Comparison of ENCODE assay signal across 8 cellular contexts in the genomic region with DNA sequence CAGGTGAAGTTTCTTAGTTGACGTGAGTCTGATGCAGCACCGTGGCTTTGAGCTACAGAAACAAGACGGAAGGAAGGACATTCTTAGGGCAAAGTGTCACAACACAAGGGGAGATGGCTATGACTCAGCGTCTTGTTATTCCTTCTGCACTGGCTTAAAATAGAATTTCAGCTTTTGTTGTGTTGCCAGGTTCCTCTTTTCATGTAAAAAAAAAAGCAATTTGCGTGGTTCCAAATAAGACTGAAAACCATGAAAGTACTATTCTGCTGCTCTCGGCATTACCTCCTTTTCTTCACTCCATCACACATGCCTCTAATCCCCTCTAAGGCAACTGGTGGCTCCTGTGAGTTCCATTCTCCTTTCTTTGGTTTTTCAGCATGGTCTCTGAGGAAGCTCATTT.
DNase-seq lines count a peak whose midpoint lies in the region; ATAC-seq and TF ChIP-seq lines count a peak whose summit lies in the region.

No MANE protein-coding gene starts in this region.

- H3K36me3 ChIP-seq in lung (ENCODE audit: control insufficient read depth in 2 of 2, insufficient read depth in 2 of 2, low read length in 2 of 2): no peaks in the 10 kb centered on the region

- peaks cover 8% of the 10 kb centered on the region for H3K27me3 Mint-ChIP-seq in brain

- H3K36me3 Mint-ChIP-seq in brain: peaks cover 38% of the 10 kb centered on the region

- no peak overlapping the region for H3K4me3 Mint-ChIP-seq in brain

- TF ChIP-seq CTCF in brain (conservative IDR thresholded peaks at IDR 0.05) (no peak), lung (IDR thresholded peaks at IDR 0.05; ENCODE audit: control extremely low read depth, extremely low read depth) (no peak)

- H3K27ac Mint-ChIP-seq in brain: peak overlapping the region in 3 of 5 experiments; percentile 15 to 69 (median 41)

- ATAC-seq in lung (ENCODE audit: insufficient read depth, low FRiP score) (peak; percentile 37), HG02973 (IDR thresholded peaks at IDR 0.05; ENCODE audit: unreplicated experiment) (no peak), GM21786 (IDR thresholded peaks at IDR 0.05; ENCODE audit: unreplicated experiment) (no peak), GM21576 (IDR thresholded peaks at IDR 0.05; ENCODE audit: unreplicated experiment) (no peak)

- H3K9me3 Mint-ChIP-seq in brain: no peaks in the 10 kb centered on the region

- peak; percentile 65 for DNase-seq in AG08396 (ENCODE audit: low spot score)
- DNase-seq in lung (ENCODE audit: low spot score): no peak
- no peak for DNase-seq in activated gamma-delta T cell (lab: John Stamatoyannopoulos, UW)

- TF ChIP-seq RAD21 in Ishikawa (IDR thresholded peaks at IDR 0.05; ENCODE audit: low read depth): no peak

- H3K4me1 Mint-ChIP-seq in brain: peaks cover 59% of the 10 kb centered on the region

- no peaks in the 10 kb centered on the region for H3K9me3 ChIP-seq in lung (ENCODE audit: control insufficient read depth in 2 of 2, insufficient read depth in 1 of 2, low read length in 1 of 2)

- TF ChIP-seq EP300 in Ishikawa (IDR thresholded peaks at IDR 0.05; ENCODE audit: borderline replicate concordance): no peak

- WGBS in lung, 2 donors: 11 to 28% methylated on average over 6 of the region's 6 CpGs

- H3K27ac ChIP-seq in lung (ENCODE audit: low read depth in 1 of 2, low read length in 1 of 2): peak overlapping the region; percentile 26 to 60

- H3K4me3 ChIP-seq in lung: no peak overlapping the region

- no peaks in the 10 kb centered on the region for H3K27me3 ChIP-seq in lung (ENCODE audit: control insufficient read depth, insufficient read depth)

- peaks cover 5 to 35% of the 10 kb centered on the region in 2 donors for H3K4me1 ChIP-seq in lung (ENCODE audit: control insufficient read depth in 2 of 2, insufficient read depth in 2 of 2, low read length in 2 of 2)

TF ChIP-seq in Ishikawa, 13 proteins besides CTCF, POLR2A, EP300 and RAD21:
- TF ChIP-seq TAF1 (IDR thresholded peaks at IDR 0.05; ENCODE audit: low read depth) (no peak), TEAD4 (IDR thresholded peaks at IDR 0.05) (0 out of 2 replicates have a peak, but pooled peaks have one; percentile 22), EGR1 (IDR thresholded peaks at IDR 0.05) (no peak), NFIC (IDR thresholded peaks at IDR 0.05) (no peak), MAX (IDR thresholded peaks at IDR 0.05) (no peak)
- TF ChIP-seq, protein P1, sequence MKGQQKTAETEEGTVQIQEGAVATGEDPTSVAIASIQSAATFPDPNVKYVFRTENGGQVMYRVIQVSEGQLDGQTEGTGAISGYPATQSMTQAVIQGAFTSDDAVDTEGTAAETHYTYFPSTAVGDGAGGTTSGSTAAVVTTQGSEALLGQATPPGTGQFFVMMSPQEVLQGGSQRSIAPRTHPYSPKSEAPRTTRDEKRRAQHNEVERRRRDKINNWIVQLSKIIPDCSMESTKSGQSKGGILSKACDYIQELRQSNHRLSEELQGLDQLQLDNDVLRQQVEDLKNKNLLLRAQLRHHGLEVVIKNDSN (IDR thresholded peaks at IDR 0.05): no peak
